In genomic region chr20:6828794-6829423, GRCh38 we compare ENCODE assay signal across 8 cellular contexts.
DNase-seq lines count a peak whose midpoint lies in the region; ATAC-seq and TF ChIP-seq lines count a peak whose summit lies in the region.

No MANE protein-coding gene starts in this region.

- H3K9me2 ChIP-seq in DOHH2 (replicated peaks; ENCODE audit: control insufficient read depth, low read length), result no peaks in the 10 kb centered on the region

- H3K27me3 Mint-ChIP-seq in activated CD8-positive, alpha-beta T cell treated with anti-CD3 and anti-CD28 coated beads for 36 hours, result no peaks in the 10 kb centered on the region

- 6 to 12% (median 11%) methylated on average over 1 of the region's 1 CpG for WGBS in ovary, 3 donors

- H3K4me3 Mint-ChIP-seq in activated CD8-positive, alpha-beta T cell treated with anti-CD3 and anti-CD28 coated beads for 36 hours, result no peak overlapping the region

- CTCF ChIA-PET in activated CD8-positive, alpha-beta T cell treated with anti-CD3 and anti-CD28 coated beads for 36 hours (lab: Charles Lee), result interaction anchor here (0.6 to 1.5 kb wide), 3 partner anchors 58 to 71 kb away, joined by 3 read pairs; no protein-coding TSS in a partner anchor

- intact Hi-C loops in activated CD8-positive, alpha-beta T cell treated with anti-CD3 and anti-CD28 coated beads for 36 hours (cut with micrococcal nuclease), result no loop called here
- intact Hi-C loops in ovary (cut with DNase I), result loop anchor here in 1 of 4 donors (10.0 kb wide), 1 partner anchor 204 kb away; no protein-coding TSS in a partner anchor

- POLR2A ChIA-PET in activated CD8-positive, alpha-beta T cell treated with anti-CD3 and anti-CD28 coated beads for 36 hours (lab: Charles Lee), result no interaction called here

- H4K20me1 ChIP-seq in DOHH2 (ENCODE audit: control insufficient read depth, insufficient read depth, low read depth, low read length), result no peaks in the 10 kb centered on the region

- ATAC-seq in GM19438 (IDR thresholded peaks at IDR 0.05; ENCODE audit: low read depth, unreplicated experiment) (peak; percentile 95), HG03342 (IDR thresholded peaks at IDR 0.05; ENCODE audit: unreplicated experiment) (peak; percentile 92)
- ATAC-seq in activated CD8-positive, alpha-beta T cell treated with anti-CD3 and anti-CD28 coated beads for 36 hours, result peak; percentile 64

- H3K9me3 ChIP-seq in DOHH2 (ENCODE audit: control insufficient read depth, insufficient read depth, low read length) (no peaks in the 10 kb centered on the region), ovary (no peaks in the 10 kb centered on the region)

- H3F3A ChIP-seq in DOHH2 (ENCODE audit: control insufficient read depth, insufficient read depth), result no peaks in the 10 kb centered on the region

- TF ChIP-seq EP300 in ovary (IDR thresholded peaks at IDR 0.05), result no peak

- H3K36me3 Mint-ChIP-seq in activated CD8-positive, alpha-beta T cell treated with anti-CD3 and anti-CD28 coated beads for 36 hours (ENCODE audit: low read depth), result no peaks in the 10 kb centered on the region

- H3K4me1 ChIP-seq in DOHH2 (ENCODE audit: control insufficient read depth, low read length) (no peaks in the 10 kb centered on the region), ovary (ENCODE audit: insufficient read depth) (no peaks in the 10 kb centered on the region)

- H3K4me2 ChIP-seq in DOHH2 (ENCODE audit: low read length), result no peak overlapping the region

- H3K27me3 ChIP-seq in DOHH2 (ENCODE audit: control insufficient read depth, low read length), result 0 out of 2 replicates have a peak, but pooled peaks cover 2% of the 10 kb centered on the region
- H3K27me3 ChIP-seq in ovary, result no peaks in the 10 kb centered on the region

- no peaks in the 10 kb centered on the region for H3K4me1 Mint-ChIP-seq in activated CD8-positive, alpha-beta T cell treated with anti-CD3 and anti-CD28 coated beads for 36 hours (ENCODE audit: low read depth)

- H3K27ac ChIP-seq in DOHH2 (ENCODE audit: low read depth, low read length), result no peak overlapping the region
- H3K27ac ChIP-seq in ovary, result no peak overlapping the region

- no peak for TF ChIP-seq POLR2A in ovary (IDR thresholded peaks at IDR 0.05)

- no peak overlapping the region for H3K27ac Mint-ChIP-seq in activated CD8-positive, alpha-beta T cell treated with anti-CD3 and anti-CD28 coated beads for 36 hours

- H3K79me2 ChIP-seq in DOHH2 (ENCODE audit: control insufficient read depth, low read length), result no peaks in the 10 kb centered on the region

- peaks cover 3% of the 10 kb centered on the region for H3K9me3 Mint-ChIP-seq in activated CD8-positive, alpha-beta T cell treated with anti-CD3 and anti-CD28 coated beads for 36 hours

- H3K36me3 ChIP-seq in DOHH2 (ENCODE audit: control insufficient read depth, low read length) (no peaks in the 10 kb centered on the region), ovary (no peaks in the 10 kb centered on the region)

- H3K4me3 ChIP-seq in DOHH2 (ENCODE audit: low read length) (no peak overlapping the region), ovary (no peak overlapping the region)

- peak; percentile 79 for DNase-seq in NCI-H2196 (lab: John Stamatoyannopoulos, UW; ENCODE audit: unreplicated experiment)
- DNase-seq in activated CD8-positive, alpha-beta T cell treated with anti-CD3 and anti-CD28 coated beads for 36 hours, result peak; percentile 65
- DNase-seq in glomerular visceral epithelial cell (ENCODE audit: extremely low spot score), result peak; percentile 67
- peak; percentile 12 to 48 (median 30) for DNase-seq in ovary
- DNase-seq in central memory CD4-positive, alpha-beta T cell, result no peak

- TF ChIP-seq CTCF in DOHH2 (IDR thresholded peaks at IDR 0.05; ENCODE audit: low read depth, low read length, poor library complexity, severe bottlenecking) (peak; percentile 77), ovary (IDR thresholded peaks at IDR 0.05) (no peak)
- TF ChIP-seq CTCF in activated CD8-positive, alpha-beta T cell treated with anti-CD3 and anti-CD28 coated beads for 36 hours (IDR thresholded peaks at IDR 0.05), result peak; percentile 74

Comparison
In these comparisons a context has a peak if more than half of its experiments do, and no peak if none do; other contexts are left out.
1. CTCF ChIP-seq: peak in DOHH2 (single experiment) and activated CD8-positive, alpha-beta T cell treated with anti-CD3 and anti-CD28 coated beads for 36 hours (single experiment); none in ovary (0 of 3).
2. Peak in every context shown above with its lines, with median percentiles within 50 percentile points of each other: ATAC-seq.